In the genomic region with DNA sequence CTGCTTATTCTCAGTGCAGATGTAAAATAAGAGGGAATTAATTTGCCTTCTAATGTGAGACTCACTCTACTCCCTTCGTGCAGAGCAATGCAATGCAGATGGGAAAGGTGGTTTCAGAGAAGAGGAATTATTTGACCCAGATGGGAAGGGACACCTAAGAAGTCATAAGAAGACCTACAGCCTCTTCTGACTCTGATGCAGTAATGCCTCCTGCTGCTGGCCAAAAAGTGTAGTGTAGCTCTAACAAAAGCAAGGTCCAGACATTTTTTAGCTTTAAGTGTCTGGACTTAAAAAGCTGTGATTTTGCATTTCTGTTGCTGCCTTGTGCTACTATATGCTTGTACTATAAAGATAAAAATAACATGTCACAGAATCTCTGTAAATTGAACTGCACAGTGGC, we compare ENCODE assay signal across 12 cellular contexts.
DNase-seq lines count a peak whose midpoint lies in the region; ATAC-seq and TF ChIP-seq lines count a peak whose summit lies in the region.
"Had no signal": no experiment of that assay in that cellular context is flagged by ENCODE, and none has a peak within 500 bp of the region (broad histone marks: within the 10 kb centered on the region; RNA-seq: fewer than 3 reads in every experiment).

No MANE protein-coding gene starts in this region.

- H3K9ac ChIP-seq in adipocyte (ENCODE audit: low read length): no peak overlapping the region

- H3K4me3 ChIP-seq in AG10803 (ENCODE audit: low read length): no peak overlapping the region
- H3K4me3 ChIP-seq in adipocyte (ENCODE audit: low read length): no peak overlapping the region
- H3K4me3 ChIP-seq in spleen: no peak overlapping the region

- no peaks in the 10 kb centered on the region for H3K27me3 ChIP-seq in adipocyte (replicated peaks; ENCODE audit: control insufficient read depth, insufficient read depth, low read length)
- no peaks in the 10 kb centered on the region for H3K27me3 ChIP-seq in spleen (replicated peaks in 1 of 7)

- H3K4me1 ChIP-seq in adipocyte (ENCODE audit: control insufficient read depth, insufficient read depth, low read length): peaks cover 6% of the 10 kb centered on the region
- H3K4me1 ChIP-seq in spleen: peaks cover 0 to 11% (median 0%) of the 10 kb centered on the region in 6 donors

- WGBS in spleen, 5 donors: 72 to 84% (median 81%) methylated on average over 1 of the region's 1 CpG

- TF ChIP-seq CTCF in AG10803 (conservative IDR thresholded peaks at IDR 0.05; ENCODE audit: low read length) (peak; percentile 47), spleen (IDR thresholded peaks at IDR 0.05 in 8 of 11, conservative IDR thresholded peaks at IDR 0.05 in 3 of 11) (no peak)

- intact Hi-C loops in spleen (cut with DNase I; ENCODE audit: low total_unique reads): no loop called here

- TF ChIP-seq POLR2A in spleen (IDR thresholded peaks at IDR 0.05): no peak

- no peaks in the 10 kb centered on the region for H3K9me3 ChIP-seq in adipocyte (ENCODE audit: control insufficient read depth, low read length)
- no peaks in the 10 kb centered on the region for H3K9me3 ChIP-seq in spleen

- H3K27ac ChIP-seq in spleen: no peak overlapping the region

- no peak for DNase-seq in AG10803 (ENCODE audit: low read depth)
- peak; percentile 48 for DNase-seq in adipocyte (ENCODE audit: low read depth)
- DNase-seq in iPS DF 4.7 (ENCODE audit: extremely low read depth, low spot score): peak; percentile 9
- DNase-seq in spleen: no peak
- no peak for DNase-seq in glomerular visceral epithelial cell (ENCODE audit: extremely low spot score)
- DNase-seq in SW480 (ENCODE audit: low spot score): no peak
- DNase-seq: activated CD4-positive, alpha-beta T cell treated with anti-CD3 and anti-CD28 coated beads, Interleukin-2, amount 50 U/mL, for 4 hours; activated naive CD4-positive, alpha-beta T cell treated with anti-CD3 and anti-CD28 coated beads, Interleukin-2, amount 10 ng/mL, durations not matched to agents 7 days and 5 days; NCI-H2171 had no signal

- ATAC-seq in GM19351 (IDR thresholded peaks at IDR 0.05; ENCODE audit: unreplicated experiment): peak; percentile 24
- no peak for ATAC-seq in GM21528 (IDR thresholded peaks at IDR 0.05; ENCODE audit: low FRiP score, unreplicated experiment)
- ATAC-seq: stimulated activated memory B cell treated with anti-CD40 and anti-IgM and Interleukin-4, amounts not matched to agents 10 μg/mL and 1 μg/mL and 100 μg/mL, for 72 hours had no signal

- no peaks in the 10 kb centered on the region for H3K36me3 ChIP-seq in adipocyte (ENCODE audit: control insufficient read depth, insufficient read depth, low read length, severe bottlenecking)
- no peaks in the 10 kb centered on the region for H3K36me3 ChIP-seq in spleen

Comparison
In these comparisons a context has a peak if more than half of its experiments do, and no peak if none do; other contexts are left out.
1. DNase-seq: peak in adipocyte (single experiment) and iPS DF 4.7 (single experiment); none in AG10803 (single experiment), spleen (single experiment), glomerular visceral epithelial cell (single experiment) and SW480 (single experiment).